12 cellular contexts compared by ENCODE assay signal in the genomic region with DNA sequence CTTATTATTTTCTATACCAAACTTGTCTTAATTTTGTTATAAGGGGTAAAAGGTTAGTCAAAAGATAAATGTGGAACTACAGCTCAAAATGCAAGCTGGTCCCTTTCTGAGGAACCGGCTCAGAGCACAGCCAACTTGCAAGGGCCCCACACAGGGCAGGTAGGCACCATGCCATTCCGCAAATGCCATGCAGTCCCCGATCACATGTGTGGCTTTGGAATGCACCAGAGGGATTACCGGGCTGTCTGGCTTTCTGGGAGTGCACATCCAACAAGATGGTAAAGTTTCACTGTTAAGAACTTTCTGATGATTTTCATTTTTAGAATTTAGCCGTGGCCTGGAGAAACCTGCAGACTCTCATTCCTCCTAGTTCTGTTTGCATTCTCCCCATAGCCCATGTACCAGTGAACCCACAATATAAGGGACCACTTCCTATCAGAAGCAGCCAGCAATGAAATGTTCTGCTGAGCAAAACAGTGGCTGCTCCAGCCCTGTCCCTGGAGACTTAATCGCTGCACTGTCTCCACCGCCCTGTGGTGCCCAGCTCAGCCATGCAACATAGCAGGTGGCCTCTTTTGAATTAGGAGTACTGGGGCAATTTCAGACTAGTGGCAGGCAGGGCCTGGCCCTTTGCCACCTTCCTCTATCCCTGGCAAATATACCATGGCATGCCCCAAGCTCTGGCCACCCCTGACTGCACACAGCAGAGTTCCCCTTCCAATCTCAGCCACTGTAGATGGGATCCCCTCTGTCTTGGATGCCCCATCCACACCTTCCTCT. TPM values are rescaled to one million over a fixed set of nuclear protein-coding genes. Genes with fewer than 3 reads are reported as not detected.
A peak's percentile ranks its signal among the peaks of the same experiment; 100 is the strongest.
DNase-seq lines count a peak whose midpoint lies in the region; ATAC-seq and TF ChIP-seq lines count a peak whose summit lies in the region.
"Had no signal": no experiment of that assay in that cellular context is flagged by ENCODE, and none has a peak within 500 bp of the region (broad histone marks: within the 10 kb centered on the region; RNA-seq: fewer than 3 reads in every experiment).

No MANE protein-coding gene starts in this region.

- H3K14ac ChIP-seq in neuronal stem cell (ENCODE audit: low read length), result no peak overlapping the region

- no peak overlapping the region for H2BK5ac ChIP-seq in neuronal stem cell (ENCODE audit: low read length)

- TF ChIP-seq EP300 in sigmoid colon (IDR thresholded peaks at IDR 0.05), result no peak

- no peaks in the 10 kb centered on the region for H3K79me1 ChIP-seq in neuronal stem cell (ENCODE audit: low read depth, low read length)

- no peak overlapping the region for H2BK15ac ChIP-seq in neuronal stem cell (ENCODE audit: low read length)

- H4K91ac ChIP-seq in neuronal stem cell (ENCODE audit: low read depth, low read length, poor library complexity), result no peak overlapping the region

- DNase-seq in GM12865 (ENCODE audit: low read depth) (peak; percentile 23), NCI-H345 treated with DMSO at 0.1 percent for 48 hours (lab: John Stamatoyannopoulos, UW; ENCODE audit: unreplicated experiment) (peak; percentile 34), cardiac septum (ENCODE audit: low spot score) (peak; percentile 71), sigmoid colon (no peak), sciatic nerve (ENCODE audit: low spot score) (no peak), hepatic stellate cell (ENCODE audit: low spot score) (no peak), neuronal stem cell (ENCODE audit: low spot score) (no peak)
- DNase-seq: activated CD4-positive, alpha-beta T cell treated with anti-CD3 and anti-CD28 coated beads, Interleukin-2, amount 10 ng/mL, durations not matched to agents 7 days and 5 days; activated naive CD8-positive, alpha-beta T cell treated with anti-CD3 and anti-CD28 coated beads, Interleukin-2, amount 50 U/mL, for 24 hours; esophagus squamous epithelium; stimulated activated CD4-positive, alpha-beta T cell treated with anti-CD3 and anti-CD28 coated beads, Interleukin-4, amount 100 ng/mL, for 4 hours had no signal

- H4K8ac ChIP-seq in neuronal stem cell (ENCODE audit: low read depth, low read length), result no peak overlapping the region

- H3K27me3 ChIP-seq in sigmoid colon (no peaks in the 10 kb centered on the region), neuronal stem cell (ENCODE audit: control insufficient read depth in 3 of 3, insufficient read depth in 3 of 3, low read depth in 1 of 3, low read length in 3 of 3) (no peaks in the 10 kb centered on the region)
- H3K27me3 ChIP-seq: esophagus squamous epithelium had no signal

- no peak for TF ChIP-seq POLR2A in sigmoid colon (IDR thresholded peaks at IDR 0.05)

- ATAC-seq in sciatic nerve (no peak), HG03196 (IDR thresholded peaks at IDR 0.05; ENCODE audit: unreplicated experiment) (no peak)
- ATAC-seq: activated naive CD8-positive, alpha-beta T cell treated with anti-CD3 and anti-CD28 coated beads, Interleukin-2, amount 50 U/mL, for 24 hours had no signal

- H3K4me1 ChIP-seq in sigmoid colon (peaks cover 0 to 50% (median 37%) of the 10 kb centered on the region in 4 donors), neuronal stem cell (ENCODE audit: control insufficient read depth in 2 of 2, insufficient read depth in 1 of 2, low read depth in 1 of 2, low read length in 2 of 2) (peaks cover 0 to 4% of the 10 kb centered on the region in 2 donors)

- no peak overlapping the region for H3K23ac ChIP-seq in neuronal stem cell (ENCODE audit: low read depth, low read length, poor library complexity)

- H2AK5ac ChIP-seq in neuronal stem cell (ENCODE audit: low read depth, low read length), result no peak overlapping the region

- no peak overlapping the region for H2BK12ac ChIP-seq in neuronal stem cell (ENCODE audit: low read length)

- no peak overlapping the region for H3K9ac ChIP-seq in neuronal stem cell (ENCODE audit: low read depth, low read length, poor library complexity)

- intact Hi-C loops in cardiac septum (cut with DNase I) (no loop called here), sigmoid colon (cut with DNase I) (no loop called here), sciatic nerve (cut with DNase I) (no loop called here)

- no peak for TF ChIP-seq CTCF in GM12865 (IDR thresholded peaks at IDR 0.05; ENCODE audit: insufficient read depth, low read depth, low read length, missing control alignments)
- no peak for TF ChIP-seq CTCF in sigmoid colon (IDR thresholded peaks at IDR 0.05)

- H2BK120ac ChIP-seq in neuronal stem cell (ENCODE audit: low read depth, low read length), result no peak overlapping the region

- H3K4me3 ChIP-seq in GM12865 (ENCODE audit: low read depth, low read length) (no peak overlapping the region), sigmoid colon (no peak overlapping the region), neuronal stem cell (ENCODE audit: low read length in 2 of 2) (no peak overlapping the region)
- H3K4me3 ChIP-seq: esophagus squamous epithelium had no signal

- H3K36me3 ChIP-seq in sigmoid colon, result no peaks in the 10 kb centered on the region
- H3K36me3 ChIP-seq in neuronal stem cell (replicated peaks in 1 of 2; ENCODE audit: control insufficient read depth in 2 of 2, insufficient read depth in 2 of 2, low read length in 2 of 2), result no peaks in the 10 kb centered on the region
- H3K36me3 ChIP-seq: esophagus squamous epithelium had no signal

- H3K4ac ChIP-seq in neuronal stem cell (ENCODE audit: low read length), result no peak overlapping the region

- H2AFZ ChIP-seq in neuronal stem cell (ENCODE audit: low read length), result no peak overlapping the region

- H3K27ac ChIP-seq in sigmoid colon, result peak overlapping the region; percentile 32 to 95 (median 76)
- H3K27ac ChIP-seq in neuronal stem cell (replicated peaks; ENCODE audit: low read length), result no peak overlapping the region

- no peaks in the 10 kb centered on the region for H3K9me3 ChIP-seq in sigmoid colon
- no peaks in the 10 kb centered on the region for H3K9me3 ChIP-seq in neuronal stem cell (replicated peaks in 1 of 2; ENCODE audit: control insufficient read depth in 2 of 2, insufficient read depth in 1 of 2, low read depth in 1 of 2, low read length in 2 of 2)
- H3K9me3 ChIP-seq: esophagus squamous epithelium had no signal

- no peak overlapping the region for H3K4me2 ChIP-seq in neuronal stem cell (ENCODE audit: insufficient read depth, low read length, poor library complexity, severe bottlenecking)

- H3K18ac ChIP-seq in neuronal stem cell (ENCODE audit: low read length), result no peak overlapping the region

- 67 to 74% methylated on average over 7 of the region's 7 CpGs for WGBS in sigmoid colon, 2 donors
- WGBS in neuronal stem cell (ENCODE audit: extremely low coverage in 2 of 2, insufficient read length in 2 of 2, insufficient replicate concordance in 1 of 2), 2 donors, result no CpG with 5 or more reads among the region's 7 CpGs

RNA-seq across cellular contexts. Expression of a gene that starts 11.4 kb away (rescaled TPM):
- total RNA-seq in cardiac septum (39.0 TPM), sigmoid colon (10 to 100 TPM in 3 of 4 donors, 1 to 10 TPM in 1; 6.8 to 33.7 (median 10.3) TPM), sciatic nerve (15.9 TPM)
- polyA plus RNA-seq in sigmoid colon, result 10 to 100 TPM in 2 of 3 donors, 1 to 10 TPM in 1; 9.5 to 11.7 (median 10.2) TPM
- 2.1 TPM for polyA plus RNA-seq in neuronal stem cell (2013, experiment 1 of 2)
- 1.9 TPM for polyA plus RNA-seq in neuronal stem cell (2013, experiment 2 of 2)
- total RNA-seq: activated CD4-positive, alpha-beta T cell treated with anti-CD3 and anti-CD28 coated beads, Interleukin-2, amount 10 ng/mL, durations not matched to agents 7 days and 5 days had no signal

Comparison
In these comparisons a context has a peak if more than half of its experiments do, and no peak if none do; other contexts are left out.
1. DNase-seq: peak in GM12865 (single experiment), NCI-H345 treated with DMSO at 0.1 percent for 48 hours (single experiment) and cardiac septum (single experiment); none in sigmoid colon (single experiment), sciatic nerve (single experiment), hepatic stellate cell (single experiment) and neuronal stem cell (single experiment).